Comparison of ENCODE assay signal across 1 cellular context in the genomic region with DNA sequence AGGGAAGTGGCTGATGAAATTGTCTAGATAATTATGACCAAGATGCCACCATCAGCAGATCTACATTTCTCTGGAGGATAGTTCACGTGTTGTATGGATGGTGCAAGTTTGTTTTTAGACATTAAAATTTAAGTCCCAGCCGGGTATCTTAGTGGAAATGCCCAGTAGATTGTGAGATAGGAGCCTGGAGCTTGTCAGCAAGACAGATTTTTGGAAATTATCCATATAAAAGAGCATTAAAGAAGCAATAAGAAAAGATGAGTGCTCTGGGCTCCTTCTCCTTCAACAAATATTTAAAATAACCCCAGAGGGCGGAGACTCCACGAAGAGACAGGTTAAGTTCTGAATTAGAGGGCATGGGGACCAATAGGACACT.
TF ChIP-seq lines count a peak whose summit lies in the region.

No MANE protein-coding gene starts in this region.

TF ChIP-seq in SK-N-SH, 30 proteins besides CTCF, POLR2A, EP300 and RAD21 (continued from another document):
- TF ChIP-seq TEAD4 (IDR thresholded peaks at IDR 0.05; ENCODE audit: borderline replicate concordance, insufficient read depth) (peak; percentile 87), NRF1 (IDR thresholded peaks at IDR 0.05; ENCODE audit: low read depth, low read length) (no peak), FOSL2 (IDR thresholded peaks at IDR 0.05; ENCODE audit: borderline replicate concordance, low read depth) (peak; percentile 59; the same call in 1 of the 2 replicates), POLR2AphosphoS5 (IDR thresholded peaks at IDR 0.05; ENCODE audit: low read depth, low read length) (peak; percentile 91), TCF12 (IDR thresholded peaks at IDR 0.05) (peak; percentile 100), MXI1 (IDR thresholded peaks at IDR 0.05; ENCODE audit: low read depth, low read length) (no peak), CHD2 (IDR thresholded peaks at IDR 0.05; ENCODE audit: low read length, partially characterized antibody) (no peak), FOXJ3 (CRISPR knock-in tag; IDR thresholded peaks at IDR 0.05) (no peak), TAF1 (IDR thresholded peaks at IDR 0.05; ENCODE audit: borderline replicate concordance, low read depth, low read length) (no peak), MEF2A (IDR thresholded peaks at IDR 0.05; ENCODE audit: borderline replicate concordance, low read depth) (peak; percentile 41; the same call in 1 of the 2 replicates), JUND (IDR thresholded peaks at IDR 0.05) (peak; percentile 88), GATA2 (CRISPR knock-in tag; IDR thresholded peaks at IDR 0.05) (no peak)
- TF ChIP-seq, protein P1, sequence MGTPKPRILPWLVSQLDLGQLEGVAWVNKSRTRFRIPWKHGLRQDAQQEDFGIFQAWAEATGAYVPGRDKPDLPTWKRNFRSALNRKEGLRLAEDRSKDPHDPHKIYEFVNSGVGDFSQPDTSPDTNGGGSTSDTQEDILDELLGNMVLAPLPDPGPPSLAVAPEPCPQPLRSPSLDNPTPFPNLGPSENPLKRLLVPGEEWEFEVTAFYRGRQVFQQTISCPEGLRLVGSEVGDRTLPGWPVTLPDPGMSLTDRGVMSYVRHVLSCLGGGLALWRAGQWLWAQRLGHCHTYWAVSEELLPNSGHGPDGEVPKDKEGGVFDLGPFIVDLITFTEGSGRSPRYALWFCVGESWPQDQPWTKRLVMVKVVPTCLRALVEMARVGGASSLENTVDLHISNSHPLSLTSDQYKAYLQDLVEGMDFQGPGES (IDR thresholded peaks at IDR 0.05; ENCODE audit: low read depth, low read length), result no peak
- TF ChIP-seq, protein P2, sequence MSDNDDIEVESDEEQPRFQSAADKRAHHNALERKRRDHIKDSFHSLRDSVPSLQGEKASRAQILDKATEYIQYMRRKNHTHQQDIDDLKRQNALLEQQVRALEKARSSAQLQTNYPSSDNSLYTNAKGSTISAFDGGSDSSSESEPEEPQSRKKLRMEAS (IDR thresholded peaks at IDR 0.05; ENCODE audit: low read depth), result peak; percentile 67
